ENCODE assay signal across 11 cellular contexts in the genomic region with DNA sequence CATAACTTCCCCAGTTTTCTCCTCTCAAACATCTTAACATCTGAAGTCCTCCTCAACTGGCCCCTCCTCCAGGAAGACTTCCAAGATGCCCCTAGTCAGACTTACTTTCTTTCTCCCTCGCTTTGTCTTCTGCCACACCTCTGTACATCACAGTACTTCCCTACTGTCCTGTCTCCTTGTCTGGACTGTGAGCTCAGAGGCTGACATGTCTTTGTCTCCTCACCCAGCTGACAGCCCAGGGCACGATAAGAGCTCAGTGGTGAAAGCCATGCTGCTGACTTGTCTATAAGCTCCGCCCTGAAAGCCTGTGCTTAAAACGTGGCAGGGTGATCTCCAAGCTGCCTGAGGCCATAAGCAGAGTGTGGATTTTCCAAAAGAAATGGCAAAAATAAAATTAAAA. TPM values are rescaled to one million over a fixed set of nuclear protein-coding genes. Genes with fewer than 3 reads are reported as not detected.
DNase-seq lines count a peak whose midpoint lies in the region; ATAC-seq, FAIRE-seq and TF ChIP-seq lines count a peak whose summit lies in the region.
"Had no signal": no experiment of that assay in that cellular context is flagged by ENCODE, and none has a peak within 500 bp of the region (broad histone marks: within the 10 kb centered on the region; RNA-seq: fewer than 3 reads in every experiment).

No MANE protein-coding gene starts in this region.

- H3K79me2 ChIP-seq in hepatocyte = peaks cover 5% of the 10 kb centered on the region

- intact Hi-C loops in A673 (cut with micrococcal nuclease; ENCODE audit: unreplicated experiment) (no loop called here), IMR-90 (cut with micrococcal nuclease) (no loop called here)

- H2BK15ac ChIP-seq in IMR-90 (ENCODE audit: low read depth, low read length) = peak overlapping the region; percentile 92; the same call in 2 of the 3 replicates

- no peaks in the 10 kb centered on the region for H4K20me1 ChIP-seq in IMR-90 (ENCODE audit: insufficient read depth, low read length)
- no peaks in the 10 kb centered on the region for H4K20me1 ChIP-seq in hepatocyte (ENCODE audit: insufficient read depth, poor library complexity, severe bottlenecking)

- H2AK9ac ChIP-seq in IMR-90 (replicated peaks; ENCODE audit: low read depth, low read length, poor library complexity) = peak overlapping the region; percentile 97

- H3K4me2 ChIP-seq in IMR-90 (ENCODE audit: low read depth, low read length) (peak overlapping the region; percentile 49), hepatocyte (no peak overlapping the region)

- H3K9me1 ChIP-seq in IMR-90 (ENCODE audit: insufficient read depth, low read length) = peaks cover 31% of the 10 kb centered on the region

- H4K91ac ChIP-seq in IMR-90 (ENCODE audit: insufficient read depth, low read depth, low read length) = peak overlapping the region; percentile 88

- peak overlapping the region; percentile 74; the same call in 1 of the 2 replicates for H4K5ac ChIP-seq in IMR-90 (ENCODE audit: low read depth, low read length)

- ATAC-seq in IMR-90 (ENCODE audit: low read depth) (peak; percentile 76), HG03108 (IDR thresholded peaks at IDR 0.05; ENCODE audit: unreplicated experiment) (no peak), HG03457 (IDR thresholded peaks at IDR 0.05; ENCODE audit: unreplicated experiment) (no peak)
- ATAC-seq: stimulated activated naive CD8-positive, alpha-beta T cell treated with anti-CD3 and anti-CD28 coated beads, Interleukin-15, Interleukin-2, amounts not matched to agents 100 U/mL and 50 U/mL, for 24 hours had no signal

- H2AK5ac ChIP-seq in IMR-90 (ENCODE audit: low read depth, low read length) = peak overlapping the region; percentile 98

- peaks cover 21% of the 10 kb centered on the region for H3K4me1 ChIP-seq in A673 (ENCODE audit: insufficient read depth, low read length, poor library complexity, severe bottlenecking)
- H3K4me1 ChIP-seq in IMR-90 (ENCODE audit: control insufficient read depth, insufficient read depth, low read length) = peaks cover 31% of the 10 kb centered on the region
- H3K4me1 ChIP-seq in hepatocyte (ENCODE audit: insufficient read depth) = peaks cover 38% of the 10 kb centered on the region

- H2AFZ ChIP-seq in IMR-90 (replicated peaks; ENCODE audit: low read length, poor library complexity) (peak overlapping the region; percentile 93), hepatocyte (no peak overlapping the region)

- H3K27ac ChIP-seq in A673 (ENCODE audit: low read depth, low read length, poor library complexity, severe bottlenecking) (no peak overlapping the region), IMR-90 (ENCODE audit: insufficient read depth, low read length) (peak overlapping the region; percentile 74), hepatocyte (peak overlapping the region; percentile 77)

- H2BK5ac ChIP-seq in IMR-90 (ENCODE audit: low read depth, low read length, poor library complexity, severe bottlenecking) = peak overlapping the region; percentile 85

- POLR2A ChIA-PET in A673 (lab: Charles Lee; ENCODE audit: low non-redundant PET) = no interaction called here
- POLR2A ChIA-PET in IMR-90 (lab: Charles Lee; ENCODE audit: unreplicated experiment) = no interaction called here

- no peaks in the 10 kb centered on the region for H3K27me3 ChIP-seq in A673 (replicated peaks; ENCODE audit: insufficient read depth, low read depth, low read length, poor library complexity)
- H3K27me3 ChIP-seq in IMR-90 (ENCODE audit: control insufficient read depth, insufficient read depth, low read length) = no peaks in the 10 kb centered on the region
- no peaks in the 10 kb centered on the region for H3K27me3 ChIP-seq in bronchial epithelial cell (ENCODE audit: control insufficient read depth, insufficient read depth, low read length)
- no peaks in the 10 kb centered on the region for H3K27me3 ChIP-seq in hepatocyte

- peak overlapping the region; percentile 33 to 99 for H4K8ac ChIP-seq in IMR-90 (ENCODE audit: low read depth in 2 of 2, low read length in 2 of 2)

- dilution Hi-C loops in IMR-90 (cut with HindIII; ENCODE audit: low sequenced_read_pairs, unreplicated experiment) = loop anchor here (25.0 kb wide), 1 partner anchor 125 kb away; a partner anchor contains a TSS

- CTCF ChIA-PET in A673 (lab: Charles Lee) = no interaction called here
- CTCF ChIA-PET in IMR-90 (lab: Yijun Ruan, JAX) = interaction anchor here (0.7 to 1.3 kb wide), 3 partner anchors 12 to 134 kb away, joined by 3 to 7 read pairs (median 4); no protein-coding TSS in a partner anchor

- H3K56ac ChIP-seq in IMR-90 (ENCODE audit: extremely low read depth, insufficient read depth, low read length) = peak overlapping the region; percentile 91

- no peak for FAIRE-seq in bronchial epithelial cell (lab: Jason Lieb, UNC)

- peak overlapping the region; percentile 61; the same call in 1 of the 2 replicates for H3K18ac ChIP-seq in IMR-90 (ENCODE audit: low read depth, low read length)

- H3K4ac ChIP-seq in IMR-90 (ENCODE audit: low read depth, low read length) = peak overlapping the region; percentile 99

- H3K23ac ChIP-seq in IMR-90 (ENCODE audit: low read depth, low read length) = peak overlapping the region; percentile 95

- H3K9ac ChIP-seq in IMR-90 (ENCODE audit: low read depth, low read length) = peak overlapping the region; percentile 54; the same call in 1 of the 2 replicates

- TF ChIP-seq CTCF in A673 (conservative IDR thresholded peaks at IDR 0.05; ENCODE audit: low read depth, low read length) (no peak), IMR-90 (conservative IDR thresholded peaks at IDR 0.05; ENCODE audit: low read depth, low read length) (no peak), bronchial epithelial cell (IDR thresholded peaks at IDR 0.05; ENCODE audit: insufficient read depth, low read length, severe bottlenecking) (no peak), hepatocyte (IDR thresholded peaks at IDR 0.05; ENCODE audit: poor library complexity) (no peak)

- no peak for TF ChIP-seq RAD21 in IMR-90 (IDR thresholded peaks at IDR 0.05; ENCODE audit: low read length)

- no peaks in the 10 kb centered on the region for H3K9me3 ChIP-seq in A673 (ENCODE audit: low read depth, low read length, poor library complexity, severe bottlenecking)
- H3K9me3 ChIP-seq in IMR-90 (ENCODE audit: control insufficient read depth, insufficient read depth, low read length) = no peaks in the 10 kb centered on the region
- no peaks in the 10 kb centered on the region for H3K9me3 ChIP-seq in hepatocyte (ENCODE audit: low read depth)

- no peaks in the 10 kb centered on the region for H3K36me3 ChIP-seq in A673 (ENCODE audit: insufficient read depth, low read length, poor library complexity, severe bottlenecking)
- peaks cover 21% of the 10 kb centered on the region for H3K36me3 ChIP-seq in IMR-90 (ENCODE audit: control insufficient read depth, insufficient read depth, low read length)
- peaks cover 4% of the 10 kb centered on the region for H3K36me3 ChIP-seq in bronchial epithelial cell (ENCODE audit: control insufficient read depth, insufficient read depth, low read length)
- no peaks in the 10 kb centered on the region for H3K36me3 ChIP-seq in hepatocyte (replicated peaks; ENCODE audit: insufficient read depth, low read depth)

- WGBS in IMR-90 (ENCODE audit: extremely low coverage in 2 of 2, insufficient read length in 1 of 2), 2 experiments = no CpG with 5 or more reads among the region's 4 CpGs
- 44% methylated on average over 4 of the region's 4 CpGs for WGBS in hepatocyte (ENCODE audit: low lambda C conversion rate, missing lambda C conversion rate)

- no peak overlapping the region for H3K4me3 ChIP-seq in A673 (ENCODE audit: low read depth, low read length, poor library complexity, severe bottlenecking)
- no peak overlapping the region for H3K4me3 ChIP-seq in IMR-90 (ENCODE audit: insufficient read depth, low read depth, low read length)
- no peak overlapping the region for H3K4me3 ChIP-seq in bronchial epithelial cell (ENCODE audit: low read depth, low read length)
- no peak overlapping the region for H3K4me3 ChIP-seq in hepatocyte

- peak overlapping the region; percentile 98 for H2BK120ac ChIP-seq in IMR-90 (ENCODE audit: low read depth, low read length)

- peak; percentile 49; the same call in 1 of the 2 replicates for TF ChIP-seq POLR2A in IMR-90 (IDR thresholded peaks at IDR 0.05; ENCODE audit: low read depth, low read length)

- no peaks in the 10 kb centered on the region for H3K9me2 ChIP-seq in hepatocyte (replicated peaks; ENCODE audit: insufficient read depth)

- DNase-seq in A673 (ENCODE audit: low spot score) = peak; percentile 39
- peak; percentile 90 for DNase-seq in IMR-90
- DNase-seq in bronchial epithelial cell (ENCODE audit: low read depth) = peak; percentile 59
- peak; percentile 72 for DNase-seq in hepatocyte (ENCODE audit: low spot score)
- no peak for DNase-seq in NCI-H146 (lab: John Stamatoyannopoulos, UW)
- DNase-seq in SKM-1 (lab: John Stamatoyannopoulos, UW; ENCODE audit: unreplicated experiment) = no peak
- DNase-seq: activated naive CD4-positive, alpha-beta T cell treated with Interleukin-2 at 50 U/mL for 16 hours; NCI-H748 treated with DMSO at 0.1 percent for 48 hours; stimulated activated naive CD8-positive, alpha-beta T cell treated with anti-CD3 and anti-CD28 coated beads, Interleukin-15, Interleukin-2, amounts not matched to agents 100 U/mL and 50 U/mL, for 24 hours had no signal

- BruUV-seq in A673 (replicated peaks; lab: Mats Ljungman, UMichigan) = no TSS peak
- BruUV-seq in IMR-90 (replicated peaks; lab: Mats Ljungman, UMichigan) = no TSS peak

- peak overlapping the region; percentile 85 for H3K14ac ChIP-seq in IMR-90 (replicated peaks; ENCODE audit: low read depth, low read length)

- in situ Hi-C loops in IMR-90 (cut with MboI; ENCODE audit: low sequenced_read_pairs) = no loop called here

- peaks cover 48 to 91% of the 10 kb centered on the region in 2 experiments for H3K79me1 ChIP-seq in IMR-90 (ENCODE audit: low read depth in 1 of 2, low read length in 2 of 2)

- H2BK20ac ChIP-seq in IMR-90 (ENCODE audit: low read depth, low read length) = peak overlapping the region; percentile 95

TF ChIP-seq in IMR-90, 13 proteins besides CTCF, POLR2A, EP300 and RAD21 (continues in another document):
- TF ChIP-seq MAZ (IDR thresholded peaks at IDR 0.05; ENCODE audit: borderline replicate concordance, low read depth, low read length) = no peak
- no peak for TF ChIP-seq RFX5 (IDR thresholded peaks at IDR 0.05; ENCODE audit: low read depth, low read length)
- no peak for TF ChIP-seq SMC3 (IDR thresholded peaks at IDR 0.05; ENCODE audit: low read depth, low read length)
- TF ChIP-seq NFE2L2 (IDR thresholded peaks at IDR 0.05; ENCODE audit: low read depth, low read length) = no peak

RNA-seq across cellular contexts. Expression of a gene that starts 33.0 kb away (rescaled TPM):
- total RNA-seq in A673 (2021) (36.3 and 40.8 TPM in 2 replicates), IMR-90 (2012; rRNA removed) (63.0 and 81.6 TPM in 2 replicates), bronchial epithelial cell (63.7 and 99.2 TPM in 2 replicates), hepatocyte (29.2 and 30.1 TPM in 2 replicates)
- polyA plus RNA-seq in IMR-90 (2012; rRNA removed) (10.6 and 14.1 TPM in 2 replicates), hepatocyte (10.1 and 10.4 TPM in 2 replicates)
- polyA plus RNA-seq in IMR-90 (2012; cell fraction: cytosol; rRNA removed) = 8.0 and 8.1 TPM in 2 replicates
- 4.5 and 18.3 TPM in 2 replicates for polyA plus RNA-seq in IMR-90 (2012; cell fraction: nucleus; rRNA removed; ENCODE audit: low replicate concordance)

Comparison
In these comparisons a context has a peak if more than half of its experiments do, and no peak if none do; other contexts are left out.
1. DNase-seq: peak in A673 (single experiment), IMR-90 (single experiment), bronchial epithelial cell (single experiment) and hepatocyte (single experiment); none in NCI-H146 (single experiment) and SKM-1 (single experiment).